8 cellular contexts compared by ENCODE assay signal in genomic region chr2:128091691-128092050, GRCh38. TPM values are rescaled to one million over a fixed set of nuclear protein-coding genes. Genes with fewer than 3 reads are reported as not detected.
A peak's percentile ranks its signal among the peaks of the same experiment; 100 is the strongest.
DNase-seq lines count a peak whose midpoint lies in the region; ATAC-seq and TF ChIP-seq lines count a peak whose summit lies in the region.

No MANE protein-coding gene starts in this region.

- H3K9me2 ChIP-seq in PC-9 (ENCODE audit: insufficient read depth): no peaks in the 10 kb centered on the region

- H3K36me3 Mint-ChIP-seq in dendritic cell treated with granulocyte-macrophage colony-stimulating factor and Interleukin-4, amounts not matched to agents 40 ng/mL and 50 ng/mL, for 4 days (ENCODE audit: low read depth): peaks cover 19% of the 10 kb centered on the region

- H3K27ac Mint-ChIP-seq in dendritic cell treated with granulocyte-macrophage colony-stimulating factor and Interleukin-4, amounts not matched to agents 40 ng/mL and 50 ng/mL, for 4 days: peak overlapping the region; percentile 96

- H3K9me3 Mint-ChIP-seq in dendritic cell treated with granulocyte-macrophage colony-stimulating factor and Interleukin-4, amounts not matched to agents 40 ng/mL and 50 ng/mL, for 4 days: no peaks in the 10 kb centered on the region

- TSS peak; percentile 41 for BruUV-seq in PC-9 (replicated peaks; lab: Mats Ljungman, UMichigan)

- H3K4me1 Mint-ChIP-seq in dendritic cell treated with granulocyte-macrophage colony-stimulating factor and Interleukin-4, amounts not matched to agents 40 ng/mL and 50 ng/mL, for 4 days (ENCODE audit: low read depth): peaks cover 33% of the 10 kb centered on the region

- H4K20me1 ChIP-seq in PC-9 (ENCODE audit: insufficient read depth): no peaks in the 10 kb centered on the region; the same call in 1 of the 2 replicates

- POLR2A ChIA-PET in PC-9 (lab: Charles Lee; ENCODE audit: unreplicated experiment): no interaction called here

- peak overlapping the region; percentile 99 for H2AFZ ChIP-seq in PC-9

- H3K4me3 ChIP-seq in PC-9 (peak overlapping the region; percentile 85), mucosa of descending colon (peak overlapping the region; percentile 83)

- peak; percentile 45 for DNase-seq in SIG-M5 treated with dmso at 0.1 percent for 504 hours (lab: John Stamatoyannopoulos, UW; ENCODE audit: unreplicated experiment)
- DNase-seq in SIG-M5 (lab: John Stamatoyannopoulos, UW): no peak
- peak in 1 of 2 experiments; percentile 5 for DNase-seq in PC-9
- DNase-seq in mucosa of descending colon: peak in 1 of 3 donors; percentile 21
- no peak for DNase-seq in NCI-H524 (lab: John Stamatoyannopoulos, UW)
- no peak for DNase-seq in DMS53 treated with DMSO at 0.1 percent for 48 hours (lab: John Stamatoyannopoulos, UW; ENCODE audit: unreplicated experiment)

- no peaks in the 10 kb centered on the region for H3K27me3 ChIP-seq in PC-9 (ENCODE audit: insufficient read depth, low read depth)

- peak overlapping the region; percentile 97 for H3K4me3 Mint-ChIP-seq in dendritic cell treated with granulocyte-macrophage colony-stimulating factor and Interleukin-4, amounts not matched to agents 40 ng/mL and 50 ng/mL, for 4 days

- intact Hi-C loops in PC-9 (cut with micrococcal nuclease; ENCODE audit: unreplicated experiment) (loop anchor here (1.0 to 2.0 kb wide), 3 partner anchors 63 to 391 kb away; partner anchors contain the start of genes POLR2D, SAP130 and SFT2D3), mucosa of descending colon (cut with DNase I, micrococcal nuclease) (no loop called here)
- intact Hi-C loops in dendritic cell treated with granulocyte-macrophage colony-stimulating factor and Interleukin-4, amounts not matched to agents 40 ng/mL and 50 ng/mL, for 4 days (cut with micrococcal nuclease): loop anchor here (1.0 to 10.0 kb wide), 2 partner anchors 63 to 217 kb away; partner anchors contain the start of gene SAP130

- TF ChIP-seq CTCF in PC-9 (conservative IDR thresholded peaks at IDR 0.05): no peak
- no peak for TF ChIP-seq CTCF in mucosa of descending colon (IDR thresholded peaks at IDR 0.05)

- 0 out of 2 replicates have a peak, but pooled peaks cover 13% of the 10 kb centered on the region for H3F3A ChIP-seq in PC-9 (ENCODE audit: insufficient read depth, low read depth)

- H3K27me3 Mint-ChIP-seq in dendritic cell treated with granulocyte-macrophage colony-stimulating factor and Interleukin-4, amounts not matched to agents 40 ng/mL and 50 ng/mL, for 4 days: no peaks in the 10 kb centered on the region

- CTCF ChIA-PET in PC-9 (lab: Charles Lee): no interaction called here

- H3K36me3 ChIP-seq in PC-9 (ENCODE audit: low read depth): no peaks in the 10 kb centered on the region
- H3K36me3 ChIP-seq in mucosa of descending colon (ENCODE audit: low read depth): no peaks in the 10 kb centered on the region

- ATAC-seq in mucosa of descending colon (peak; percentile 9), HG02852 (IDR thresholded peaks at IDR 0.05; ENCODE audit: unreplicated experiment) (no peak)

- peak overlapping the region; percentile 81 for H3K4me2 ChIP-seq in PC-9

- H3K27ac ChIP-seq in PC-9: peak overlapping the region; percentile 73

- H3K9me3 ChIP-seq in PC-9 (ENCODE audit: insufficient read depth, low read depth) (no peaks in the 10 kb centered on the region), mucosa of descending colon (no peaks in the 10 kb centered on the region)

- H3K79me2 ChIP-seq in PC-9 (ENCODE audit: low read depth): peaks cover 48% of the 10 kb centered on the region

- H3K4me1 ChIP-seq in PC-9 (replicated peaks; ENCODE audit: insufficient read depth): peaks cover 18% of the 10 kb centered on the region; the same call in 1 of the 2 replicates
- H3K4me1 ChIP-seq in mucosa of descending colon (ENCODE audit: low read depth): peaks cover 15% of the 10 kb centered on the region

RNA-seq across cellular contexts. Expression of gene UGGT1, which starts 0.7 kb away (rescaled TPM):
- 47.7 and 56.9 TPM in 2 replicates for total RNA-seq in PC-9 (2021)
- total RNA-seq in mucosa of descending colon: 10 to 100 TPM; 43.0 to 47.1 (median 43.9) TPM

Comparison
In these comparisons a context has a peak if more than half of its experiments do, and no peak if none do; other contexts are left out.
1. intact Hi-C loops: an anchor here in PC-9 (1.0 to 2.0 kb wide) and dendritic cell treated with granulocyte-macrophage colony-stimulating factor and Interleukin-4, amounts not matched to agents 40 ng/mL and 50 ng/mL, for 4 days (1.0 to 10.0 kb wide); none called in mucosa of descending colon.